8 cellular contexts compared by ENCODE assay signal in the genomic region with DNA sequence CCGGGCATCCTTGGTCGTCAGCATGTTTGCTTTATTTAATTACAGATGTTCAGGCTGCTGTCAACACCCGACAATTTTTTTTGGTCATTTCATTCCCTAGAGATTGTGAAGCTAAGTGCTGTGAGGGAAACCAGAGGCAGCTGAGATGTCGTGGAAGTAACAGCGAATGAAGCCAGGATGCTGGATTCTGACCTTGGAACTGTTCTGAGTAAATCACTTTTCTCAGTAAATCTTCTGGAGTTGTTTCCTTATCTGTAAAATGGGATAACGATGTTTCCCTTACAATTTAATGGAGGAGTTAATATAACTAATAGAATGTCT. TPM values are rescaled to one million over a fixed set of nuclear protein-coding genes. Genes with fewer than 3 reads are reported as not detected.
DNase-seq lines count a peak whose midpoint lies in the region; ATAC-seq, FAIRE-seq and TF ChIP-seq lines count a peak whose summit lies in the region.

No MANE protein-coding gene starts in this region.

- TF ChIP-seq CTCF in GM12864 (IDR thresholded peaks at IDR 0.05; ENCODE audit: low read depth, low read length, missing control alignments) (no peak), D721Med (IDR thresholded peaks at IDR 0.05; ENCODE audit: insufficient read depth, missing control alignments) (no peak)

- no CpG with 5 or more reads among the region's 6 CpGs for WGBS in mesendoderm (ENCODE audit: extremely low coverage, insufficient coverage, low lambda C conversion rate)

- no peak overlapping the region for H3K23ac ChIP-seq in mesendoderm (ENCODE audit: low read length)

- DNase-seq in GM12864 (ENCODE audit: low read depth) (no peak), adipocyte (ENCODE audit: low read depth) (no peak), mesendoderm (no peak), activated gamma-delta T cell (lab: John Stamatoyannopoulos, UW) (no peak), D721Med (ENCODE audit: insufficient read length, low spot score) (no peak), AML-193 (lab: John Stamatoyannopoulos, UW) (no peak), hypothalamus (lab: John Stamatoyannopoulos, UW) (no peak)

- peak overlapping the region; percentile 30 for H3K4me2 ChIP-seq in mesendoderm (ENCODE audit: low read length)

- no peaks in the 10 kb centered on the region for H3K9me3 ChIP-seq in adipocyte (ENCODE audit: control insufficient read depth, low read length)

- H4K5ac ChIP-seq in mesendoderm (ENCODE audit: low read length), result no peak overlapping the region

- H2BK15ac ChIP-seq in mesendoderm (replicated peaks; ENCODE audit: low read depth), result no peak overlapping the region

- no peak overlapping the region for H3K18ac ChIP-seq in mesendoderm (ENCODE audit: low read length)

- no peak for FAIRE-seq in D721Med (lab: Jason Lieb, UNC)

- no peak overlapping the region for H3K27ac ChIP-seq in mesendoderm (ENCODE audit: low read depth, low read length)

- ATAC-seq in HG02870 (IDR thresholded peaks at IDR 0.05; ENCODE audit: unreplicated experiment), result peak; percentile 2

- no peak overlapping the region for H2BK5ac ChIP-seq in mesendoderm (ENCODE audit: low read length)

- H3K36me3 ChIP-seq in adipocyte (ENCODE audit: control insufficient read depth, insufficient read depth, low read length, severe bottlenecking) (no peaks in the 10 kb centered on the region), mesendoderm (ENCODE audit: control insufficient read depth, insufficient read depth, low read length) (no peaks in the 10 kb centered on the region)

- peak overlapping the region; percentile 90 for H3K9ac ChIP-seq in adipocyte (ENCODE audit: low read length)
- peak overlapping the region; percentile 42 for H3K9ac ChIP-seq in mesendoderm (ENCODE audit: low read length)

- H2BK120ac ChIP-seq in mesendoderm (ENCODE audit: low read depth, low read length), result no peak overlapping the region

- peak overlapping the region; percentile 86 for H3K4me3 ChIP-seq in GM12864 (ENCODE audit: low read depth, low read length)
- H3K4me3 ChIP-seq in adipocyte (ENCODE audit: low read length), result peak overlapping the region; percentile 89
- peak overlapping the region; percentile 5 for H3K4me3 ChIP-seq in mesendoderm (ENCODE audit: low read length)

- H3K79me2 ChIP-seq in mesendoderm (ENCODE audit: control insufficient read depth, insufficient read depth, low read length), result peaks cover 38% of the 10 kb centered on the region

- peak overlapping the region; percentile 59 for H3K56ac ChIP-seq in mesendoderm (ENCODE audit: low read length)

- no peak overlapping the region for H2AK5ac ChIP-seq in mesendoderm (ENCODE audit: low read length)

- H3K4ac ChIP-seq in mesendoderm (ENCODE audit: low read depth, low read length), result no peak overlapping the region

- peaks cover 6% of the 10 kb centered on the region for H3K79me1 ChIP-seq in mesendoderm (ENCODE audit: low read length)

- peaks cover 11% of the 10 kb centered on the region for H3K4me1 ChIP-seq in adipocyte (ENCODE audit: control insufficient read depth, insufficient read depth, low read length)
- H3K4me1 ChIP-seq in mesendoderm (ENCODE audit: control insufficient read depth, low read depth, low read length), result no peaks in the 10 kb centered on the region

- H3K27me3 ChIP-seq in adipocyte (replicated peaks; ENCODE audit: control insufficient read depth, insufficient read depth, low read length) (no peaks in the 10 kb centered on the region), mesendoderm (ENCODE audit: insufficient read depth, low read length, poor library complexity) (no peaks in the 10 kb centered on the region)

- no peak overlapping the region for H4K8ac ChIP-seq in mesendoderm (ENCODE audit: low read depth, low read length)

RNA-seq across cellular contexts. Expression of a gene that starts 0.4 kb away (rescaled TPM):
- polyA plus RNA-seq in mesendoderm (2013, experiment 1 of 2), result 48.6 TPM
- polyA plus RNA-seq in mesendoderm (2013, experiment 2 of 2), result 48.5 TPM

Comparison
In these comparisons a context has a peak if more than half of its experiments do, and no peak if none do; other contexts are left out.
1. H3K4me3 ChIP-seq: peak in every context shown above with its lines; median percentile 89 in adipocyte; 86 in GM12864; 5 in mesendoderm.